ENCODE assay signal across 10 cellular contexts in genomic region chr6:41374618-41375590, GRCh38. TPM values are rescaled to one million over a fixed set of nuclear protein-coding genes. Genes with fewer than 3 reads are reported as not detected.
DNase-seq lines count a peak whose midpoint lies in the region; ATAC-seq and TF ChIP-seq lines count a peak whose summit lies in the region.
"Had no signal": no experiment of that assay in that cellular context is flagged by ENCODE, and none has a peak within 500 bp of the region (broad histone marks: within the 10 kb centered on the region; RNA-seq: fewer than 3 reads in every experiment).

No MANE protein-coding gene starts in this region.

- peak overlapping the region; percentile 9 for H3K4me3 ChIP-seq in psoas muscle

- WGBS in psoas muscle, 3 donors = 4 to 6% (median 4%) methylated on average over 45 to 46 of the region's 46 CpGs

- no peaks in the 10 kb centered on the region for H3K9me3 ChIP-seq in psoas muscle

- DNase-seq in NCI-H526 (lab: John Stamatoyannopoulos, UW) = peak; percentile 23 to 45
- DNase-seq in NCI-H526 treated with DMSO at 0.1 percent for 48 hours (lab: John Stamatoyannopoulos, UW) = no peak
- peak; percentile 78 for DNase-seq in NCI-H69 (lab: John Stamatoyannopoulos, UW)
- DNase-seq in head of caudate nucleus = peak in 28 of 42 donors; percentile 9 to 65 (median 36)
- DNase-seq in psoas muscle = no peak
- no peak for DNase-seq in cerebellum (ENCODE audit: low spot score)
- no peak for DNase-seq in COR-L47 (lab: John Stamatoyannopoulos, UW)
- DNase-seq in activated CD4-positive, CD25-positive, alpha-beta regulatory T cell treated with anti-CD3 and anti-CD28 coated beads, Interleukin-2, amount 50 U/mL, for 72 hours = no peak
- DNase-seq: SW 1271 had no signal

- intact Hi-C loops in head of caudate nucleus (cut with DNase I) (loop anchor here (5.0 kb wide), 1 partner anchor 42 kb away; no protein-coding TSS in a partner anchor), psoas muscle (cut with DNase I) (loop anchor here in 1 of 2 donors (5.0 kb wide), 1 partner anchor 207 kb away; no protein-coding TSS in a partner anchor)

- no peak overlapping the region for H3K27ac ChIP-seq in psoas muscle

- peak in 2 of 4 donors; percentile 24 to 44 for ATAC-seq in psoas muscle

- no peak for TF ChIP-seq CTCF in psoas muscle (IDR thresholded peaks at IDR 0.05)

- peaks cover 0 to 90% (median 44%) of the 10 kb centered on the region in 3 donors for H3K27me3 ChIP-seq in psoas muscle (ENCODE audit: insufficient read depth in 3 of 3, low read length in 2 of 3)

- H3K36me3 ChIP-seq in psoas muscle (ENCODE audit: insufficient read depth in 1 of 2, low read depth in 1 of 2) = no peaks in the 10 kb centered on the region

- H3K4me1 ChIP-seq in psoas muscle = peaks cover 16% of the 10 kb centered on the region

RNA-seq across cellular contexts. Expression of gene NCR2, which starts 39.5 kb away (rescaled TPM):
- total RNA-seq in psoas muscle (not detected), cerebellum (not detected)
- polyA plus RNA-seq in psoas muscle = not detected
- total RNA-seq: urinary bladder had no signal
- polyA plus RNA-seq: urinary bladder had no signal

Comparison
In these comparisons a context has a peak if more than half of its experiments do, and no peak if none do; other contexts are left out.
1. DNase-seq: peak in NCI-H526 (2 of 2), NCI-H69 (single experiment) and head of caudate nucleus (28 of 42); none in NCI-H526 treated with DMSO at 0.1 percent for 48 hours (single experiment), psoas muscle (0 of 2), cerebellum (single experiment), COR-L47 (single experiment) and activated CD4-positive, CD25-positive, alpha-beta regulatory T cell treated with anti-CD3 and anti-CD28 coated beads, Interleukin-2, amount 50 U/mL, for 72 hours (single experiment).